19 cellular contexts compared by ENCODE assay signal in genomic region chr11:44467931-44468330, GRCh38.
"Had no signal": no experiment of that assay in that cellular context is flagged by ENCODE, and none has a peak within 500 bp of the region (broad histone marks: within the 10 kb centered on the region; RNA-seq: fewer than 3 reads in every experiment).

No MANE protein-coding gene starts in this region.

- H3K9me3 ChIP-seq: mucosa of descending colon, ovary, right atrium auricular region, thoracic aorta had no signal

- DNase-seq: effector memory CD4-positive, alpha-beta T cell; glutamatergic neuron; mammary epithelial cell; mucosa of descending colon; naive thymus-derived CD8-positive, alpha-beta T cell; nucleus accumbens; ovary; sigmoid colon; stimulated activated CD4-positive, alpha-beta T cell treated with anti-CD3 and anti-CD28 coated beads, Interleukin-2, amount 100 ng/mL, for 24 hours; stimulated activated CD4-positive, alpha-beta T cell treated with anti-CD3 and anti-CD28 coated beads, Interleukin-4, amount 100 ng/mL, for 4 hours; stimulated activated naive CD4-positive, alpha-beta T cell; stomach; substantia nigra; trophoblast cell had no signal

- H3K4me3 ChIP-seq: coronary artery, gastroesophageal sphincter, mucosa of descending colon, ovary, right atrium auricular region, sigmoid colon, skin epidermis, stomach, thoracic aorta had no signal

- H3K27ac ChIP-seq: coronary artery, gastroesophageal sphincter, ovary, right atrium auricular region, sigmoid colon, skin epidermis, stomach, thoracic aorta had no signal

- H3K27me3 ChIP-seq: ovary, right atrium auricular region had no signal

- H3K4me1 ChIP-seq: gastroesophageal sphincter, stomach had no signal

- H3K36me3 ChIP-seq: gastroesophageal sphincter, ovary, right atrium auricular region, sigmoid colon, stomach, thoracic aorta had no signal
